1 cellular context compared by ENCODE assay signal in the genomic region with DNA sequence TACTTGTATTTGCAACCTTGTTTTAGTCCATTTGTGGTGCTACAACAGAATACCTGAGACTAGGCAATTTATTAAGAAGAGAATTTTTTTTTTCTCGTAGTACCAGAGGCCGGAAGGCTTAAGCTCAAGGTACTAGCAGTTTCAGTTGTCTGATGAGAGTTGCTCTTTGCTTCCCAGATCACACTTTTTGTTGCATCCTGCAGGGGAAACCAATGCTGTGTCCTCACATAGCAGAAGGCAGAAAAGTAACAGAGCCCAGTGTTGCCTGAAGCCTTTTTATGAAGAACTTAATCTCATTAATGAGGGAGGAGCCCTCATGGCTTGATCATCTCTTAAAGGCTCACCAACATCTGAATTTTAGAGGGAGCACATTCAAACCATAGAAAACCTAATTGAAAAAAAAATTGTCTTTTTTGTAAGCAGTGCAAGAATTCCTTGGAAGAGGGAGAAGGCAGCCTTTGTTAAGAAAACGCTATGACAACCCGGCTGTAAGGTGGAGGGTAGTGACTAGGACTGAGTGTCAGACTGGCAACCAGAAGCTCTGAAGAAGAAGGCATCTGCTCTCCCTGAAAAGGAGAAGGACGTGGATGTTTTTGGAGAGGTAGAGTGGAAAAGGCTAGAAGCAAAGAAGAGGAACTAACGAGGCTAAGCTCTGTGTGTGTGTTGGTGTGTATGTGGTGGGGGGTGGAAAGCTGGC.
TF ChIP-seq lines count a peak whose summit lies in the region.

No MANE protein-coding gene starts in this region.

TF ChIP-seq in H1, 55 proteins besides CTCF, POLR2A, EP300 and RAD21:
- TF ChIP-seq SIN3A (conservative IDR thresholded peaks at IDR 0.05 in 1 of 2, IDR thresholded peaks at IDR 0.05 in 1 of 2; ENCODE audit: low read depth in 1 of 2, low read length in 2 of 2) (no peak), HDAC6 (IDR thresholded peaks at IDR 0.05; ENCODE audit: low read depth, low read length) (no peak), KDM5A (IDR thresholded peaks at IDR 0.05; ENCODE audit: low read length) (no peak), RFX5 (IDR thresholded peaks at IDR 0.05; ENCODE audit: borderline replicate concordance, low read depth, low read length) (no peak), CHD1 (IDR thresholded peaks at IDR 0.05; ENCODE audit: low read depth, low read length) (no peak), BACH1 (IDR thresholded peaks at IDR 0.05; ENCODE audit: low read length) (no peak), CBX8 (IDR thresholded peaks at IDR 0.05; ENCODE audit: borderline replicate concordance, low read depth, low read length) (no peak), TBP (IDR thresholded peaks at IDR 0.05; ENCODE audit: low read depth, low read length) (no peak), SAP30 (IDR thresholded peaks at IDR 0.05; ENCODE audit: insufficient read depth, insufficient replicate concordance, low read length) (no peak)
